In genomic region chr1:220313576-220313975, GRCh38 we compare ENCODE assay signal across 20 cellular contexts.
"Had no signal": no experiment of that assay in that cellular context is flagged by ENCODE, and none has a peak within 500 bp of the region (broad histone marks: within the 10 kb centered on the region; RNA-seq: fewer than 3 reads in every experiment).

No MANE protein-coding gene starts in this region.

- H3K9me3 ChIP-seq: esophagus muscularis mucosa, gastrocnemius medialis, heart right ventricle, mucosa of descending colon, ovary, right atrium auricular region, sigmoid colon, tibial artery, upper lobe of left lung, uterus had no signal

- H3K4me1 Mint-ChIP-seq: naive thymus-derived CD8-positive, alpha-beta T cell had no signal

- H3K36me3 ChIP-seq: esophagus muscularis mucosa, gastrocnemius medialis, heart right ventricle, ovary, right atrium auricular region, sigmoid colon, tibial artery, upper lobe of left lung, uterus had no signal

- H3K4me1 ChIP-seq: gastrocnemius medialis, sigmoid colon, tibial artery, upper lobe of left lung, uterus had no signal

- H3K27ac Mint-ChIP-seq: dendritic cell treated with granulocyte-macrophage colony-stimulating factor and Interleukin-4, amounts not matched to agents 40 ng/mL and 50 ng/mL, for 4 days; naive thymus-derived CD8-positive, alpha-beta T cell had no signal

- H3K36me3 Mint-ChIP-seq: naive thymus-derived CD8-positive, alpha-beta T cell had no signal

- H3K4me3 ChIP-seq: esophagus muscularis mucosa, gastrocnemius medialis, heart right ventricle, mucosa of descending colon, ovary, right atrium auricular region, sigmoid colon, skin epidermis, tibial artery, upper lobe of left lung, uterus had no signal

- H3K4me3 Mint-ChIP-seq: dendritic cell treated with granulocyte-macrophage colony-stimulating factor and Interleukin-4, amounts not matched to agents 40 ng/mL and 50 ng/mL, for 4 days; effector memory CD8-positive, alpha-beta T cell; naive thymus-derived CD8-positive, alpha-beta T cell had no signal

- H3K9me3 Mint-ChIP-seq: dendritic cell treated with granulocyte-macrophage colony-stimulating factor and Interleukin-4, amounts not matched to agents 40 ng/mL and 50 ng/mL, for 4 days; effector memory CD8-positive, alpha-beta T cell had no signal

- DNase-seq: effector memory CD8-positive, alpha-beta T cell; gastrocnemius medialis; heart right ventricle; mammary epithelial cell; mucosa of descending colon; naive thymus-derived CD8-positive, alpha-beta T cell; nucleus accumbens; ovary; sigmoid colon; stimulated activated CD4-positive, alpha-beta T cell treated with anti-CD3 and anti-CD28 coated beads, Interleukin-12 subunit alpha, Interleukin-12 subunit beta, amount 100 ng/mL, for 4 hours; stimulated activated CD4-positive, alpha-beta T cell treated with anti-CD3 and anti-CD28 coated beads, Interleukin-2, amount 100 ng/mL, for 48 hours; stimulated activated naive CD8-positive, alpha-beta T cell treated with anti-CD3 and anti-CD28 coated beads, Interleukin-15, Interleukin-2, amounts not matched to agents 100 U/mL and 50 U/mL, for 24 hours; tibial artery; upper lobe of left lung; uterus had no signal

- H3K27ac ChIP-seq: epithelial cell of prostate, esophagus muscularis mucosa, gastrocnemius medialis, heart right ventricle, ovary, right atrium auricular region, sigmoid colon, skin epidermis, tibial artery, upper lobe of left lung, uterus had no signal

- H3K27me3 ChIP-seq: esophagus muscularis mucosa, gastrocnemius medialis, heart right ventricle, ovary, right atrium auricular region, sigmoid colon, tibial artery, upper lobe of left lung, uterus had no signal
